ENCODE assay signal across 2 cellular contexts in genomic region chr4:87499415-87500106, GRCh38.
TF ChIP-seq lines count a peak whose summit lies in the region.

No MANE protein-coding gene starts in this region.

TF ChIP-seq in SK-N-SH, 30 proteins besides CTCF, POLR2A, EP300 and RAD21 (continued from another document):
- TF ChIP-seq REST (IDR thresholded peaks at IDR 0.05; ENCODE audit: low read depth, low read length) (no peak), USF2 (IDR thresholded peaks at IDR 0.05; ENCODE audit: borderline replicate concordance, low read depth, low read length) (no peak), FOXJ3 (CRISPR knock-in tag; IDR thresholded peaks at IDR 0.05) (no peak)

TF ChIP-seq in SK-N-SH treated with all-trans-retinoic acid at 6 μM for 48 hours, 23 proteins besides CTCF, POLR2A, EP300 and RAD21 (continued from another document):
- no peak for TF ChIP-seq TSHZ2 (CRISPR knock-in tag; IDR thresholded peaks at IDR 0.05)
- no peak for TF ChIP-seq ZNF565 (CRISPR knock-in tag; conservative IDR thresholded peaks at IDR 0.05; ENCODE audit: low read depth)
- TF ChIP-seq CREB5 (CRISPR knock-in tag; IDR thresholded peaks at IDR 0.05; ENCODE audit: low read depth), result no peak
- TF ChIP-seq CSRNP3 (CRISPR knock-in tag; IDR thresholded peaks at IDR 0.05), result no peak
- no peak for TF ChIP-seq POU6F1 (CRISPR knock-in tag; IDR thresholded peaks at IDR 0.05; ENCODE audit: borderline replicate concordance, low read depth)
